Comparison of ENCODE assay signal across 20 cellular contexts in genomic region chr10:2968401-2968800, GRCh38.
DNase-seq lines count a peak whose midpoint lies in the region; ATAC-seq and TF ChIP-seq lines count a peak whose summit lies in the region.
"Had no signal": no experiment of that assay in that cellular context is flagged by ENCODE, and none has a peak within 500 bp of the region (broad histone marks: within the 10 kb centered on the region; RNA-seq: fewer than 3 reads in every experiment).

No MANE protein-coding gene starts in this region.

- no peak for TF ChIP-seq CTCF in brain microvascular endothelial cell (IDR thresholded peaks at IDR 0.05; ENCODE audit: low read depth, low read length, missing control alignments)
- TF ChIP-seq CTCF in osteoblast (IDR thresholded peaks at IDR 0.05; ENCODE audit: extremely low read depth, low read depth, low read length), result no peak
- no peak for TF ChIP-seq CTCF in heart right ventricle (IDR thresholded peaks at IDR 0.05)

- ATAC-seq in heart right ventricle (no peak), GM21447 (IDR thresholded peaks at IDR 0.05; ENCODE audit: unreplicated experiment) (no peak)
- ATAC-seq: gastroesophageal sphincter; naive thymus-derived CD4-positive, alpha-beta T cell had no signal

- H4K20me1 ChIP-seq in osteoblast (ENCODE audit: insufficient read depth, low read length), result no peaks in the 10 kb centered on the region

- H3K4me3 ChIP-seq in brain microvascular endothelial cell (ENCODE audit: low read depth, low read length), result no peak overlapping the region
- peak overlapping the region; percentile 6 for H3K4me3 ChIP-seq in osteoblast (ENCODE audit: insufficient read depth, low read length)
- H3K4me3 ChIP-seq in heart right ventricle, result no peak overlapping the region
- H3K4me3 ChIP-seq: ascending aorta, gastroesophageal sphincter, SJCRH30 had no signal

- H3K27ac ChIP-seq in brain microvascular endothelial cell (no peak overlapping the region), osteoblast (ENCODE audit: low read depth, low read length) (no peak overlapping the region), heart right ventricle (no peak overlapping the region)
- H3K27ac ChIP-seq: ascending aorta, gastroesophageal sphincter, SJCRH30 had no signal

- peaks cover 11% of the 10 kb centered on the region for H3K4me1 ChIP-seq in osteoblast (ENCODE audit: insufficient read depth, low read length)
- no peaks in the 10 kb centered on the region for H3K4me1 ChIP-seq in heart right ventricle
- H3K4me1 ChIP-seq: ascending aorta, BE2C, gastroesophageal sphincter, SJCRH30 had no signal

- H3K79me2 ChIP-seq in osteoblast (ENCODE audit: insufficient read depth, low read length), result no peaks in the 10 kb centered on the region

- H3K36me3 ChIP-seq in brain microvascular endothelial cell (replicated peaks) (no peaks in the 10 kb centered on the region), osteoblast (ENCODE audit: insufficient read depth, low read length) (no peaks in the 10 kb centered on the region), heart right ventricle (no peaks in the 10 kb centered on the region)
- H3K36me3 ChIP-seq: ascending aorta, BE2C, gastroesophageal sphincter, SJCRH30 had no signal

- intact Hi-C loops in heart right ventricle (cut with DNase I), result no loop called here

- peak; percentile 85 for DNase-seq in EH (ENCODE audit: low read depth)
- DNase-seq in LoVo (ENCODE audit: low spot score), result peak; percentile 22
- peak; percentile 32 for DNase-seq in brain microvascular endothelial cell
- DNase-seq in osteoblast (ENCODE audit: insufficient read length, low spot score, missing footprints), result peak; percentile 92
- no peak for DNase-seq in heart right ventricle
- DNase-seq in C1 segment of cervical spinal cord (lab: John Stamatoyannopoulos, UW), result no peak
- no peak for DNase-seq in COLO829 (ENCODE audit: low spot score)
- DNase-seq: activated CD4-positive, alpha-beta T cell treated with anti-CD3 and anti-CD28 coated beads for 1 hour; activated effector memory CD4-positive, alpha-beta T cell treated with Interleukin-2 at 50 U/mL for 16 hours; BE2C; cortex of kidney; naive thymus-derived CD4-positive, alpha-beta T cell; NCI-H187; NCI-H446; posterior cingulate gyrus; SJCRH30; small intestine had no signal

- H3K4me2 ChIP-seq in osteoblast (ENCODE audit: insufficient read depth, low read length), result peak overlapping the region; percentile 54

- 87 to 89% methylated on average over 8 of the region's 8 CpGs for WGBS in heart right ventricle, 2 donors

- no peaks in the 10 kb centered on the region for H3K27me3 ChIP-seq in brain microvascular endothelial cell (replicated peaks)
- H3K27me3 ChIP-seq in osteoblast (ENCODE audit: insufficient read depth, low read length), result peaks cover 7% of the 10 kb centered on the region
- H3K27me3 ChIP-seq in heart right ventricle, result peaks cover 0 to 24% (median 6%) of the 10 kb centered on the region in 7 donors
- H3K27me3 ChIP-seq: ascending aorta, BE2C, SJCRH30 had no signal

- in situ Hi-C loops in brain microvascular endothelial cell (cut with HindIII; ENCODE audit: low pct_ligation_motif_present, low sequenced_read_pairs), result no loop called here

- no peak overlapping the region for H2AFZ ChIP-seq in osteoblast (ENCODE audit: low read length)

- H3K9me3 ChIP-seq in osteoblast (ENCODE audit: low read depth, low read length) (no peaks in the 10 kb centered on the region), heart right ventricle (no peaks in the 10 kb centered on the region)
- H3K9me3 ChIP-seq: ascending aorta, BE2C, SJCRH30 had no signal

Comparison
In these comparisons a context has a peak if more than half of its experiments do, and no peak if none do; other contexts are left out.
1. DNase-seq: peak in EH (single experiment), LoVo (single experiment), brain microvascular endothelial cell (single experiment) and osteoblast (single experiment); none in heart right ventricle (0 of 2), C1 segment of cervical spinal cord (0 of 14) and COLO829 (single experiment).